ENCODE assay signal across 16 cellular contexts in genomic region chr11:100706179-100706578, GRCh38. TPM values are rescaled to one million over a fixed set of nuclear protein-coding genes. Genes with fewer than 3 reads are reported as not detected.
DNase-seq lines count a peak whose midpoint lies in the region; ATAC-seq, FAIRE-seq and TF ChIP-seq lines count a peak whose summit lies in the region.
"Had no signal": no experiment of that assay in that cellular context is flagged by ENCODE, and none has a peak within 500 bp of the region (broad histone marks: within the 10 kb centered on the region; RNA-seq: fewer than 3 reads in every experiment).

No MANE protein-coding gene starts in this region.

- H4K20me1 ChIP-seq in OCI-LY7 (ENCODE audit: insufficient read depth, low read length) = no peaks in the 10 kb centered on the region

- H3K79me2 ChIP-seq in OCI-LY7 (ENCODE audit: insufficient read depth, low read depth, low read length) = no peaks in the 10 kb centered on the region

- FAIRE-seq in GM19239 (lab: Jason Lieb, UNC) = peak; percentile 47
- FAIRE-seq: bronchial epithelial cell, pancreas had no signal

- H3K36me3 ChIP-seq in A673 (ENCODE audit: insufficient read depth, low read length, poor library complexity, severe bottlenecking) (no peaks in the 10 kb centered on the region), OCI-LY7 (ENCODE audit: insufficient read depth, low read length) (no peaks in the 10 kb centered on the region)
- H3K36me3 ChIP-seq: pancreas, SJSA1 had no signal

- H3K4me3 ChIP-seq in A673 (ENCODE audit: low read depth, low read length, poor library complexity, severe bottlenecking) = no peak overlapping the region
- no peak overlapping the region for H3K4me3 ChIP-seq in OCI-LY7 (ENCODE audit: low read depth, low read length, poor library complexity, severe bottlenecking)
- H3K4me3 ChIP-seq: pancreas, SJSA1 had no signal

- H3K4me3 Mint-ChIP-seq in type B pancreatic cell = no peak overlapping the region
- no peak overlapping the region for H3K4me3 Mint-ChIP-seq in natural killer cell treated with Interleukin-12 subunit alpha and Interleukin-12 subunit beta and Interleukin-15 and Interleukin-18, amount 100 ng/mL, for 72 hours

- no peaks in the 10 kb centered on the region for H3K27me3 Mint-ChIP-seq in type B pancreatic cell
- H3K27me3 Mint-ChIP-seq in natural killer cell treated with Interleukin-12 subunit alpha and Interleukin-12 subunit beta and Interleukin-15 and Interleukin-18, amount 100 ng/mL, for 72 hours = no peaks in the 10 kb centered on the region

- BruUV-seq in A673 (replicated peaks; lab: Mats Ljungman, UMichigan) = no TSS peak
- BruUV-seq in OCI-LY7 (replicated peaks; lab: Mats Ljungman, UMichigan) = no TSS peak

- ATAC-seq in HG02678 (IDR thresholded peaks at IDR 0.05; ENCODE audit: unreplicated experiment) = peak; percentile 66
- ATAC-seq in HG03460 (IDR thresholded peaks at IDR 0.05; ENCODE audit: unreplicated experiment) = peak; percentile 50
- ATAC-seq in natural killer cell treated with Interleukin-12 subunit alpha and Interleukin-12 subunit beta and Interleukin-15 and Interleukin-18, amount 100 ng/mL, for 72 hours = no peak
- ATAC-seq: pancreas had no signal

- no peak overlapping the region for H3K4me2 ChIP-seq in OCI-LY7 (ENCODE audit: low read length)

- intact Hi-C loops in A673 (cut with micrococcal nuclease; ENCODE audit: unreplicated experiment) = no loop called here
- intact Hi-C loops in OCI-LY7 (cut with micrococcal nuclease; ENCODE audit: unreplicated experiment) = no loop called here

- CTCF ChIA-PET in A673 (lab: Charles Lee) = interaction anchor here (0.6 to 0.7 kb wide), 2 partner anchors 19 to 143 kb away, joined by 3 to 8 read pairs; no protein-coding TSS in a partner anchor
- CTCF ChIA-PET in OCI-LY7 (lab: Charles Lee; ENCODE audit: unreplicated experiment) = interaction anchor here (1.1 kb wide), 1 partner anchor 129 kb away, joined by 4 read pairs; no protein-coding TSS in a partner anchor

- H3K9me3 Mint-ChIP-seq in type B pancreatic cell = no peaks in the 10 kb centered on the region
- H3K9me3 Mint-ChIP-seq in natural killer cell treated with Interleukin-12 subunit alpha and Interleukin-12 subunit beta and Interleukin-15 and Interleukin-18, amount 100 ng/mL, for 72 hours = no peaks in the 10 kb centered on the region

- DNase-seq in A673 (ENCODE audit: low spot score) (peak; percentile 62), GM19239 (ENCODE audit: insufficient read length, low spot score) (no peak), type B pancreatic cell (ENCODE audit: extremely low spot score, unreplicated experiment) (no peak), OCI-LY7 (ENCODE audit: low spot score) (no peak), NCI-H524 (lab: John Stamatoyannopoulos, UW) (no peak)
- DNase-seq in natural killer cell treated with Interleukin-12 subunit alpha and Interleukin-12 subunit beta and Interleukin-15 and Interleukin-18, amount 100 ng/mL, for 72 hours (ENCODE audit: low spot score) = no peak
- DNase-seq: DMS153, erythroblast, NCI-H1048, NCI-H526 treated with DMSO at 0.1 percent for 48 hours, pancreas had no signal

- H2AFZ ChIP-seq in OCI-LY7 (ENCODE audit: low read length) = no peak overlapping the region

- peaks cover 16% of the 10 kb centered on the region for H3K4me1 Mint-ChIP-seq in type B pancreatic cell (ENCODE audit: unreplicated experiment)
- H3K4me1 Mint-ChIP-seq in natural killer cell treated with Interleukin-12 subunit alpha and Interleukin-12 subunit beta and Interleukin-15 and Interleukin-18, amount 100 ng/mL, for 72 hours (ENCODE audit: low read depth in 2 of 2) = peaks cover 0 to 2% of the 10 kb centered on the region in 2 donors

- no peak for TF ChIP-seq CTCF in A673 (conservative IDR thresholded peaks at IDR 0.05; ENCODE audit: low read depth, low read length)
- TF ChIP-seq CTCF in type B pancreatic cell (conservative IDR thresholded peaks at IDR 0.05) = no peak
- TF ChIP-seq CTCF in OCI-LY7 (conservative IDR thresholded peaks at IDR 0.05; ENCODE audit: low read length) = no peak

- H3K36me3 Mint-ChIP-seq in type B pancreatic cell = peaks cover 14% of the 10 kb centered on the region
- H3K36me3 Mint-ChIP-seq in natural killer cell treated with Interleukin-12 subunit alpha and Interleukin-12 subunit beta and Interleukin-15 and Interleukin-18, amount 100 ng/mL, for 72 hours = no peaks in the 10 kb centered on the region

- no peaks in the 10 kb centered on the region for H3K27me3 ChIP-seq in A673 (replicated peaks; ENCODE audit: insufficient read depth, low read depth, low read length, poor library complexity)
- H3K27me3 ChIP-seq: pancreas, SJSA1 had no signal

- POLR2A ChIA-PET in A673 (lab: Charles Lee; ENCODE audit: low non-redundant PET) (no interaction called here), OCI-LY7 (lab: Charles Lee) (interaction anchor here (0.7 to 1.1 kb wide), 3 partner anchors 13 to 255 kb away, joined by 3 to 5 read pairs (median 4); no protein-coding TSS in a partner anchor)

- H3K27ac Mint-ChIP-seq in type B pancreatic cell = no peak overlapping the region
- no peak overlapping the region for H3K27ac Mint-ChIP-seq in natural killer cell treated with Interleukin-12 subunit alpha and Interleukin-12 subunit beta and Interleukin-15 and Interleukin-18, amount 100 ng/mL, for 72 hours
- H3K27ac Mint-ChIP-seq: activated T-helper 2 cell treated with anti-CD3 and anti-CD28 coated beads, Interferon-gamma antibody, Interleukin-2, Interleukin-4, amounts not matched to agents 10 μg/mL and 5 μg/mL and 100 μg/mL, durations not matched to agents 14 hours and 24 hours and 36 hours had no signal

- H3K27ac ChIP-seq in A673 (ENCODE audit: low read depth, low read length, poor library complexity, severe bottlenecking) (no peak overlapping the region), OCI-LY7 (ENCODE audit: low read depth, low read length, poor library complexity, severe bottlenecking) (no peak overlapping the region)
- H3K27ac ChIP-seq: pancreas, SJSA1 had no signal

- H3K9me3 ChIP-seq in A673 (ENCODE audit: low read depth, low read length, poor library complexity, severe bottlenecking) (no peaks in the 10 kb centered on the region), OCI-LY7 (ENCODE audit: low read length) (no peaks in the 10 kb centered on the region)
- H3K9me3 ChIP-seq: pancreas, SJSA1 had no signal

- H3K9me2 ChIP-seq in OCI-LY7 (ENCODE audit: insufficient read depth, low read length) = no peaks in the 10 kb centered on the region

- peaks cover 14% of the 10 kb centered on the region for H3K4me1 ChIP-seq in A673 (ENCODE audit: insufficient read depth, low read length, poor library complexity, severe bottlenecking)
- H3K4me1 ChIP-seq in OCI-LY7 (ENCODE audit: insufficient read depth, low read length, poor library complexity, severe bottlenecking) = no peaks in the 10 kb centered on the region
- H3K4me1 ChIP-seq: pancreas, SJSA1 had no signal

RNA-seq across cellular contexts. Expression of gene ARHGAP42, which starts 19.1 kb away (rescaled TPM):
- 8.0 and 8.3 TPM in 2 replicates for total RNA-seq in A673 (2021)
- 10.5 and 22.6 TPM in 2 replicates for total RNA-seq in type B pancreatic cell (ENCODE audit: low replicate concordance)
- 1 to 10 TPM; 1.6 to 5.1 TPM for total RNA-seq in natural killer cell treated with Interleukin-12 subunit alpha and Interleukin-12 subunit beta and Interleukin-15 and Interleukin-18, amount 100 ng/mL, for 72 hours
- total RNA-seq in OCI-LY7 (2014; rRNA removed; shearing (Covaris generic)) = 0.10 TPM in 1 of 2 replicates, not detected in the other
- total RNA-seq in OCI-LY7 (2022) = not detected in 2 replicates

Comparison
In these comparisons a context has a peak if more than half of its experiments do, and no peak if none do; other contexts are left out.
1. ATAC-seq: peak in HG02678 (single experiment) and HG03460 (single experiment); none in natural killer cell treated with Interleukin-12 subunit alpha and Interleukin-12 subunit beta and Interleukin-15 and Interleukin-18, amount 100 ng/mL, for 72 hours (0 of 2).